ENCODE assay signal across 22 cellular contexts in the genomic region with DNA sequence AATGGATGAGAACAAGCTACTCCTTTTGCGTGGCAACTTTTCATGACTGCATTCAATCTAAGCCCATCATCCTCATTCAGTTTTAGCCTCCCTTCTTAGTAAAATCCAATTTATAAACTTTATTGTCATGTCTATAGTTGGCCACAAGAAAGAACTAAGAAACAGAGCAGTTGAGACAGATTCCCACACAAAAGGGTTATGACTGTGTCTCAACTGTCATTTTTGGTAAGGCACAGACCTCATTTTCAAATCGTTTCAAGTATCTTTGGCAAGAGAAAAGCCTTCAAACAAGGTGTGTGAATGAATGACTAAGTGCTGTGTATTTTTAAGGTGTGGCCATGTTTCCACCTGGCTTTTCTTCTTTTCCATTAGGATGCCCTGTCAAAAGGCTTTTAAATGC.
A peak's percentile ranks its signal among the peaks of the same experiment; 100 is the strongest.
DNase-seq lines count a peak whose midpoint lies in the region; ATAC-seq and TF ChIP-seq lines count a peak whose summit lies in the region.
"Had no signal": no experiment of that assay in that cellular context is flagged by ENCODE, and none has a peak within 500 bp of the region (broad histone marks: within the 10 kb centered on the region; RNA-seq: fewer than 3 reads in every experiment).

No MANE protein-coding gene starts in this region.

- H3K27me3 Mint-ChIP-seq in activated T-cell treated with anti-CD3 and anti-CD28 coated beads, Interleukin-2, amount 50 U/mL, for 24 hours, result peaks cover 4% of the 10 kb centered on the region
- H3K27me3 Mint-ChIP-seq: memory B cell had no signal

- H3K27me3 ChIP-seq in sigmoid colon, result no peaks in the 10 kb centered on the region
- H3K27me3 ChIP-seq: upper lobe of left lung had no signal

- no peak overlapping the region for H3K4me3 ChIP-seq in Jurkat, Clone E6-1 (ENCODE audit: low read length)
- H3K4me3 ChIP-seq in sigmoid colon (no peak overlapping the region), lower leg skin (ENCODE audit: low read depth, poor library complexity, severe bottlenecking) (no peak overlapping the region)
- H3K4me3 ChIP-seq: K562, PC-9, upper lobe of left lung had no signal

- H3K4me1 ChIP-seq in sigmoid colon, result peaks cover 0 to 4% (median 0%) of the 10 kb centered on the region in 4 donors
- H3K4me1 ChIP-seq: upper lobe of left lung had no signal

- no peaks in the 10 kb centered on the region for H3K9me3 ChIP-seq in sigmoid colon
- H3K9me3 ChIP-seq: upper lobe of left lung had no signal

- H3K27ac ChIP-seq in sigmoid colon, result no peak overlapping the region
- H3K27ac ChIP-seq: PC-9, upper lobe of left lung had no signal

- H3K9me3 Mint-ChIP-seq in activated T-cell treated with anti-CD3 and anti-CD28 coated beads, Interleukin-2, amount 50 U/mL, for 24 hours, result no peaks in the 10 kb centered on the region
- H3K9me3 Mint-ChIP-seq: CD8-positive, alpha-beta memory T cell; H9; memory B cell had no signal

- TF ChIP-seq POLR2A in sigmoid colon (IDR thresholded peaks at IDR 0.05) (no peak), lower leg skin (IDR thresholded peaks at IDR 0.05) (no peak)

- H3K36me3 Mint-ChIP-seq in activated T-cell treated with anti-CD3 and anti-CD28 coated beads, Interleukin-2, amount 50 U/mL, for 24 hours (ENCODE audit: low read depth), result no peaks in the 10 kb centered on the region
- H3K36me3 Mint-ChIP-seq: memory B cell had no signal

- no peak for DNase-seq in activated T-cell treated with anti-CD3 and anti-CD28 coated beads, Interleukin-2, amount 50 U/mL, for 24 hours
- no peak for DNase-seq in activated T-cell treated with anti-CD3 and anti-CD28 coated beads, Interleukin-2, amount 50 U/mL, for 48 hours
- peak; percentile 84 for DNase-seq in Jurkat, Clone E6-1 (ENCODE audit: low read depth, low spot score)
- peak; percentile 78 for DNase-seq in NCI-H69 (lab: John Stamatoyannopoulos, UW)
- DNase-seq in sigmoid colon, result no peak
- DNase-seq in lower leg skin (ENCODE audit: low spot score in 2 of 2), result no peak
- no peak for DNase-seq in GM03348 (ENCODE audit: low spot score)
- DNase-seq: activated CD4-positive, alpha-beta T cell treated with anti-CD3 and anti-CD28 coated beads, Interleukin-2, amount 50 U/mL, for 4 hours; caudate nucleus; erythroblast; H9; kidney glomerular epithelial cell; NCI-H1048; NCI-H82; occipital lobe; PC-9; stimulated activated CD4-positive, alpha-beta T cell treated with anti-CD3 and anti-CD28 coated beads, Interleukin-4, amount 100 ng/mL, for 4 hours; upper lobe of left lung had no signal

- intact Hi-C loops in sigmoid colon (cut with DNase I), result no loop called here
- intact Hi-C loops in lower leg skin (cut with DNase I; ENCODE audit: low total_unique reads), result no loop called here

- H3K27ac Mint-ChIP-seq in activated T-cell treated with anti-CD3 and anti-CD28 coated beads, Interleukin-2, amount 50 U/mL, for 24 hours, result peak overlapping the region; percentile 3
- H3K27ac Mint-ChIP-seq: H9 had no signal

- H3K36me3 ChIP-seq in sigmoid colon, result no peaks in the 10 kb centered on the region
- H3K36me3 ChIP-seq: upper lobe of left lung had no signal

- TF ChIP-seq CTCF in sigmoid colon (IDR thresholded peaks at IDR 0.05) (no peak), lower leg skin (IDR thresholded peaks at IDR 0.05) (no peak)

- peak; percentile 86 for ATAC-seq in esophagus mucosa
- ATAC-seq: K562 had no signal

- H3K4me1 Mint-ChIP-seq in activated T-cell treated with anti-CD3 and anti-CD28 coated beads, Interleukin-2, amount 50 U/mL, for 24 hours (ENCODE audit: low read depth), result peaks cover 39% of the 10 kb centered on the region

- no peak for TF ChIP-seq EP300 in sigmoid colon (IDR thresholded peaks at IDR 0.05)

- H3K4me3 Mint-ChIP-seq in activated T-cell treated with anti-CD3 and anti-CD28 coated beads, Interleukin-2, amount 50 U/mL, for 24 hours, result no peak overlapping the region
- H3K4me3 Mint-ChIP-seq: CD8-positive, alpha-beta memory T cell; H9; memory B cell had no signal

- WGBS in sigmoid colon, 2 donors, result 52 to 53% methylated on average over 2 of the region's 2 CpGs
- 48 to 55% methylated on average over 2 of the region's 2 CpGs for WGBS in lower leg skin, 2 donors

Comparison
In these comparisons a context has a peak if more than half of its experiments do, and no peak if none do; other contexts are left out.
1. DNase-seq: peak in Jurkat, Clone E6-1 (single experiment) and NCI-H69 (single experiment); none in activated T-cell treated with anti-CD3 and anti-CD28 coated beads, Interleukin-2, amount 50 U/mL, for 24 hours (single experiment), activated T-cell treated with anti-CD3 and anti-CD28 coated beads, Interleukin-2, amount 50 U/mL, for 48 hours (0 of 2), sigmoid colon (single experiment), lower leg skin (0 of 2) and GM03348 (single experiment).